10 cellular contexts compared by ENCODE assay signal in the genomic region with DNA sequence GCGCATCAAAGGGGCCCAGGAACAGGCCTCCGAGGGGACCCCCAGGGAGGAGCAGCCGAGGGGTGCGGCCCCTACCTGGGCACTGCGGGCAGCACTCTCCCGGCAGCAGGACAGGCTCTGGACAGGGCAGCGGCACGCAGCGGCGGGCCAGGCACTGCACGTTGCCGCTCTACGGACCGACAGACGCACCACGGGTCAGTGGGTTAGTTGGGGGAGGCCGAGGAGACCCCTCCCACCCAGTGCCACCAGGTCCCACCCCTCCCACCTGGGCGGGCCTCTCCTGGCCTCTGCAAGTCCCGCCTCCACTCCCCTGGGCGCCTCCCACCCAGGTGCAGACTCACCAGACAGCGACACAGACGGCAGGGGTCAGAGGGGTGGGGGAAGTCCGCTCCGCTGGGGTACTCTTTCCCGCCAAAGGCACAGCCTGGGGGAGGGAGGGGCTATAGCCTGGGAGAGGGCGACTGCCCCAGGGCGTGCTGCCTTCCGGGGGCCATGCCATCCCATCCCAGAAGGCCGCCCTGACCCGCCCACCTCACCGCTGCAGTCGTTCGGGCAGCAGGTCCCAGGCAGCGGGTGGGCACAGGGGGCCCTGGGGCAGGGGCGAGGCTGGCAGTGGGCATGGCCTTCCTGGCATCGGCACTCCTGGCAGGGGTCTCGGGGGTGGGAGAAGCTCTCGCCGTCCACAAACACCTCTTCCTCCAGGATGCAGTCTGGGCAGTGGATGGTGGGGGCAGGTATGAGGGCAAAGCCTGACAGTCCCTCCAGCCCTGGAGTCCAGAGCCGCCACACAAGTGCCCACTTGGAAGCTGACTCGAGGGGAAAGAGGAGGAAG.
DNase-seq lines count a peak whose midpoint lies in the region; ATAC-seq and TF ChIP-seq lines count a peak whose summit lies in the region.
"Had no signal": no experiment of that assay in that cellular context is flagged by ENCODE, and none has a peak within 500 bp of the region (broad histone marks: within the 10 kb centered on the region; RNA-seq: fewer than 3 reads in every experiment).

No MANE protein-coding gene starts in this region.

- DNase-seq in epithelial cell of prostate (ENCODE audit: low read depth, low spot score), result no peak
- DNase-seq in nephron progenitor cell, result peak; percentile 48
- no peak for DNase-seq in MM.1S
- no peak for DNase-seq in foreskin melanocyte
- DNase-seq in NCI-H1092 treated with DMSO at 0.1 percent for 48 hours (lab: John Stamatoyannopoulos, UW), result no peak
- DNase-seq: GM23248 had no signal

- H3K27me3 Mint-ChIP-seq in nephron progenitor cell (ENCODE audit: low read depth, poor library complexity), result peaks cover 21% of the 10 kb centered on the region

- H2AFZ ChIP-seq in OCI-LY1 (ENCODE audit: low read length) (no peak overlapping the region), MM.1S (ENCODE audit: low read length) (no peak overlapping the region)
- H2AFZ ChIP-seq: GM23248 had no signal

- ATAC-seq in HG03520 (IDR thresholded peaks at IDR 0.05; ENCODE audit: unreplicated experiment), result no peak

- no peak overlapping the region for H3K27ac Mint-ChIP-seq in nephron progenitor cell
- H3K27ac Mint-ChIP-seq: IgD-negative memory B cell had no signal

- no peaks in the 10 kb centered on the region for H3K9me3 Mint-ChIP-seq in nephron progenitor cell
- H3K9me3 Mint-ChIP-seq: IgD-negative memory B cell had no signal

- no peak overlapping the region for H3K4me3 Mint-ChIP-seq in nephron progenitor cell

- peak overlapping the region; percentile 45 for H3K4me2 ChIP-seq in OCI-LY1 (ENCODE audit: low read length)
- H3K4me2 ChIP-seq in MM.1S (ENCODE audit: low read depth, low read length), result no peak overlapping the region

- no peak overlapping the region for H3K27ac ChIP-seq in OCI-LY1 (ENCODE audit: low read depth, low read length, poor library complexity, severe bottlenecking)
- H3K27ac ChIP-seq in epithelial cell of prostate, result peak overlapping the region; percentile 32
- no peak overlapping the region for H3K27ac ChIP-seq in MM.1S (ENCODE audit: low read length)
- H3K27ac ChIP-seq: GM23248 had no signal

- H3K9me2 ChIP-seq in OCI-LY1 (ENCODE audit: low read depth, low read length), result no peaks in the 10 kb centered on the region
- H3K9me2 ChIP-seq in MM.1S (replicated peaks; ENCODE audit: insufficient read depth, low read length), result no peaks in the 10 kb centered on the region

- no peaks in the 10 kb centered on the region for H3K36me3 ChIP-seq in ES-I3 (ENCODE audit: insufficient read depth, low read length)
- no peaks in the 10 kb centered on the region for H3K36me3 ChIP-seq in OCI-LY1 (ENCODE audit: insufficient read depth, low read length)
- no peaks in the 10 kb centered on the region for H3K36me3 ChIP-seq in MM.1S (replicated peaks; ENCODE audit: insufficient read depth, low read length)

- TF ChIP-seq CTCF in OCI-LY1 (IDR thresholded peaks at IDR 0.05; ENCODE audit: low read length), result no peak
- TF ChIP-seq CTCF in nephron progenitor cell (IDR thresholded peaks at IDR 0.05), result no peak
- no peak for TF ChIP-seq CTCF in MM.1S (IDR thresholded peaks at IDR 0.05; ENCODE audit: low read length)

- H3K4me1 Mint-ChIP-seq in nephron progenitor cell, result no peaks in the 10 kb centered on the region
- H3K4me1 Mint-ChIP-seq: IgD-negative memory B cell had no signal

- no peaks in the 10 kb centered on the region for H3F3A ChIP-seq in OCI-LY1 (ENCODE audit: insufficient read depth, low read length)
- H3F3A ChIP-seq in MM.1S (ENCODE audit: insufficient read depth, low read length), result no peaks in the 10 kb centered on the region

- H4K20me1 ChIP-seq in OCI-LY1 (ENCODE audit: insufficient read depth, low read length) (no peaks in the 10 kb centered on the region), MM.1S (ENCODE audit: insufficient read depth, low read length) (no peaks in the 10 kb centered on the region)

- no peaks in the 10 kb centered on the region; the same call in 1 of the 2 replicates for H3K4me1 ChIP-seq in ES-I3 (ENCODE audit: insufficient read depth, low read length)
- peaks cover 11% of the 10 kb centered on the region for H3K4me1 ChIP-seq in OCI-LY1 (ENCODE audit: insufficient read depth, low read length, severe bottlenecking)
- no peaks in the 10 kb centered on the region for H3K4me1 ChIP-seq in MM.1S (ENCODE audit: low read length)

- H3K9me3 ChIP-seq in ES-I3 (ENCODE audit: control insufficient read depth, insufficient read depth, low read length) (no peaks in the 10 kb centered on the region), OCI-LY1 (ENCODE audit: low read length) (no peaks in the 10 kb centered on the region), MM.1S (replicated peaks; ENCODE audit: insufficient read depth, low read length) (no peaks in the 10 kb centered on the region)

- H3K4me3 ChIP-seq in OCI-LY1 (ENCODE audit: low read depth, low read length, poor library complexity, severe bottlenecking) (peak overlapping the region; percentile 31), MM.1S (ENCODE audit: low read length) (no peak overlapping the region)
- H3K4me3 ChIP-seq: GM23248 had no signal

- H3K27me3 ChIP-seq in OCI-LY1 (ENCODE audit: insufficient read depth, low read length) (peaks cover 10% of the 10 kb centered on the region; the same call in 1 of the 2 replicates), MM.1S (replicated peaks; ENCODE audit: insufficient read depth, low read length) (peaks cover 25% of the 10 kb centered on the region)

- H3K79me2 ChIP-seq in OCI-LY1 (ENCODE audit: insufficient read depth, low read length), result no peaks in the 10 kb centered on the region
- no peaks in the 10 kb centered on the region for H3K79me2 ChIP-seq in MM.1S (ENCODE audit: low read length)

- H3K9ac ChIP-seq in ES-I3 (ENCODE audit: low read depth, low read length), result peak overlapping the region; percentile 58
- H3K9ac ChIP-seq in OCI-LY1 (ENCODE audit: low read length), result no peak overlapping the region; the same call in 1 of the 2 replicates
- no peak overlapping the region for H3K9ac ChIP-seq in MM.1S (ENCODE audit: low read length)
- H3K9ac ChIP-seq: GM23248 had no signal

- peaks cover 11% of the 10 kb centered on the region for H3K36me3 Mint-ChIP-seq in nephron progenitor cell (ENCODE audit: low read depth)
- H3K36me3 Mint-ChIP-seq: IgD-negative memory B cell had no signal
